Comparison of ENCODE assay signal across 8 cellular contexts in the genomic region with DNA sequence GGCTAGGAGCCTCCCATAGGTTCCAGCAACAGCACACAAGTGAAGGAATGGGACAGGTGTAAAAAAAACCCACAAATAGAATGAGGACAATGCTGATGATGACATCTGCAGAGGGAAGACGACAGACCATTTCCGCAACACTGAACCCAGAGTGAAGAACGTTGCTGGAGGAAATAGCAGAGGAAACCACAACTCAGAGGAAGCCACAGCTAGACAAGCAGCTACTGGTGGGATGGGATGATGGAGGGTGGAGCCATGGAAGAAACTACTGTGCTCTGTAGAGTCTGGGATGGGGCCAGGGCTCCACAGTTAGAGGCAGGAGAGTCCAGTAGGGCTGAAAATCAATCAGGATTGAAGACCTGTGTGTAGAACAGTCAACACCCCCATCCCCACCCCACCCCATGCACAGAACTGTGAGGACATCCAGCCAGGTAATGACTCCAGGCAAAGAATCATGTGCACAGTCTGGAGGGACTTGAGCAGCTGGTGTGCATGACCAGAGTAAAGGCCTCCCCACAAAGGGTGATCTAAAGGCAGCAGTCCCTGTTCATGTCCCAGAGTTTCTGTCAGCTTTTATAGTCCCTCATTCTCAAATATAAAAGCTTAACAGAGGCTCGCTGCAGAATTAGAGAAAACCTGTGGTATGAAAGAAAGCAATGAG.
DNase-seq lines count a peak whose midpoint lies in the region; ATAC-seq and TF ChIP-seq lines count a peak whose summit lies in the region.

No MANE protein-coding gene starts in this region.

- H3K36me3 ChIP-seq in BLaER1 (no peaks in the 10 kb centered on the region), kidney epithelial cell (ENCODE audit: control insufficient read depth, insufficient read depth, low read length) (no peaks in the 10 kb centered on the region)

- peak overlapping the region; percentile 65 for H3K4me2 ChIP-seq in BLaER1

- peak overlapping the region; percentile 90 for H3K9ac ChIP-seq in BLaER1

- in situ Hi-C loops in ACHN (cut with HindIII; ENCODE audit: low pct_ligation_motif_present, low pct_unique_long_range_greater_than_20kb, low sequenced_read_pairs) = no loop called here

- H4K20me1 ChIP-seq in BLaER1 = no peaks in the 10 kb centered on the region

- TF ChIP-seq CTCF in kidney epithelial cell (IDR thresholded peaks at IDR 0.05; ENCODE audit: insufficient read depth, low read length, poor library complexity, severe bottlenecking) = no peak

- ATAC-seq in HG02870 (IDR thresholded peaks at IDR 0.05; ENCODE audit: unreplicated experiment) (no peak), HG03280 (IDR thresholded peaks at IDR 0.05; ENCODE audit: unreplicated experiment) (no peak)

- peaks cover 96% of the 10 kb centered on the region for H3K4me1 ChIP-seq in BLaER1

- H3K9me3 ChIP-seq in BLaER1 = no peaks in the 10 kb centered on the region

- DNase-seq in Kasumi-1 (lab: John Stamatoyannopoulos, UW) = peak; percentile 99
- peak; percentile 67 for DNase-seq in activated CD8-positive, alpha-beta memory T cell treated with anti-CD3 and anti-CD28 coated beads for 24 hours
- peak; percentile 37 for DNase-seq in kidney epithelial cell (ENCODE audit: low read depth)
- DNase-seq in ACHN = no peak
- DNase-seq in NCI-H1092 (lab: John Stamatoyannopoulos, UW) = no peak

- peak overlapping the region; percentile 99 for H3K27ac ChIP-seq in BLaER1

- H3K27me3 ChIP-seq in BLaER1 = no peaks in the 10 kb centered on the region
- H3K27me3 ChIP-seq in kidney epithelial cell (ENCODE audit: control insufficient read depth, insufficient read depth, low read length) = no peaks in the 10 kb centered on the region

- H3K4me3 ChIP-seq in BLaER1 (peak overlapping the region; percentile 32; the same call in 1 of the 2 replicates), kidney epithelial cell (ENCODE audit: low read depth, low read length) (no peak overlapping the region)

Comparison
In these comparisons a context has a peak if more than half of its experiments do, and no peak if none do; other contexts are left out.
1. DNase-seq: peak in Kasumi-1 (2 of 2), activated CD8-positive, alpha-beta memory T cell treated with anti-CD3 and anti-CD28 coated beads for 24 hours (single experiment) and kidney epithelial cell (single experiment); none in ACHN (single experiment) and NCI-H1092 (single experiment).